In genomic region chr1:9558946-9559545, GRCh38 we compare ENCODE assay signal across 17 cellular contexts. TPM values are rescaled to one million over a fixed set of nuclear protein-coding genes. Genes with fewer than 3 reads are reported as not detected.
DNase-seq lines count a peak whose midpoint lies in the region; ATAC-seq and TF ChIP-seq lines count a peak whose summit lies in the region.
"Had no signal": no experiment of that assay in that cellular context is flagged by ENCODE, and none has a peak within 500 bp of the region (broad histone marks: within the 10 kb centered on the region; RNA-seq: fewer than 3 reads in every experiment).

No MANE protein-coding gene starts in this region.

- H3K9me3 ChIP-seq in CD8-positive, alpha-beta T cell (ENCODE audit: low read length): no peaks in the 10 kb centered on the region
- H3K9me3 ChIP-seq in vagina: no peaks in the 10 kb centered on the region

- ATAC-seq in CD8-positive, alpha-beta T cell: no peak
- no peak for ATAC-seq in activated naive CD8-positive, alpha-beta T cell treated with anti-CD3 and anti-CD28 coated beads, Interleukin-2, amount 10 ng/mL, durations not matched to agents 7 days and 5 days (ENCODE audit: low read depth)
- no peak for ATAC-seq in GM18870 (IDR thresholded peaks at IDR 0.05; ENCODE audit: unreplicated experiment)
- ATAC-seq: left lobe of liver had no signal

- no peak for TF ChIP-seq POLR2A in vagina (IDR thresholded peaks at IDR 0.05)

- POLR2A ChIA-PET in CD8-positive, alpha-beta T cell (lab: Charles Lee): interaction anchor here (0.7 to 1.5 kb wide), 3 partner anchors 18 to 96 kb away, joined by 3 read pairs; no protein-coding TSS in a partner anchor
- POLR2A ChIA-PET in activated naive CD8-positive, alpha-beta T cell treated with anti-CD3 and anti-CD28 coated beads, Interleukin-2, amount 10 ng/mL, durations not matched to agents 7 days and 5 days (lab: Charles Lee): no interaction called here

- no peak for TF ChIP-seq CTCF in CD8-positive, alpha-beta T cell (IDR thresholded peaks at IDR 0.05)
- TF ChIP-seq CTCF in osteocyte (IDR thresholded peaks at IDR 0.05) (no peak), vagina (IDR thresholded peaks at IDR 0.05) (no peak)

- H3K27ac ChIP-seq in CD8-positive, alpha-beta T cell (ENCODE audit: low read depth, low read length): peak overlapping the region; percentile 25
- no peak overlapping the region for H3K27ac ChIP-seq in vagina

- CTCF ChIA-PET in CD8-positive, alpha-beta T cell (lab: Charles Lee): interaction anchor here (0.7 to 1.5 kb wide), 4 partner anchors 13 to 67 kb away, joined by 3 to 6 read pairs (median 3); no protein-coding TSS in a partner anchor

- DNase-seq in NCI-H2227 treated with DMSO at 0.1 percent for 48 hours (lab: John Stamatoyannopoulos, UW): peak; percentile 28
- DNase-seq in NCI-H2227 (lab: John Stamatoyannopoulos, UW; ENCODE audit: unreplicated experiment): no peak
- no peak for DNase-seq in CD8-positive, alpha-beta T cell
- DNase-seq in activated naive CD8-positive, alpha-beta T cell treated with anti-CD3 and anti-CD28 coated beads, Interleukin-2, amount 10 ng/mL, durations not matched to agents 7 days and 5 days: no peak
- DNase-seq in osteocyte (ENCODE audit: extremely low spot score, unreplicated experiment): no peak
- DNase-seq in vagina (ENCODE audit: extremely low spot score in 2 of 2): no peak
- DNase-seq in activated gamma-delta T cell (lab: John Stamatoyannopoulos, UW): no peak
- DNase-seq: activated CD4-positive, alpha-beta T cell treated with anti-CD3 and anti-CD28 coated beads for 1 hour; activated naive CD4-positive, alpha-beta T cell; C1 segment of cervical spinal cord; Kasumi-1; NCI-H1105; NCI-H748 treated with DMSO at 0.1 percent for 48 hours; small intestine; stimulated activated CD4-positive, alpha-beta T cell treated with anti-CD3 and anti-CD28 coated beads, Interleukin-4, amount 100 ng/mL, for 1 hour had no signal

- H3K36me3 ChIP-seq in CD8-positive, alpha-beta T cell (ENCODE audit: insufficient read depth, low read length): peaks cover 14% of the 10 kb centered on the region
- no peaks in the 10 kb centered on the region for H3K36me3 ChIP-seq in vagina

- H3K27me3 ChIP-seq in CD8-positive, alpha-beta T cell (ENCODE audit: insufficient read depth, low read length): no peaks in the 10 kb centered on the region
- H3K27me3 ChIP-seq in vagina: no peaks in the 10 kb centered on the region

- peak overlapping the region; percentile 27 for H3K4me3 Mint-ChIP-seq in CD8-positive, alpha-beta T cell
- H3K4me3 Mint-ChIP-seq in activated naive CD8-positive, alpha-beta T cell treated with anti-CD3 and anti-CD28 coated beads, Interleukin-2, amount 10 ng/mL, durations not matched to agents 7 days and 5 days: peak overlapping the region; percentile 38
- no peak overlapping the region for H3K4me3 Mint-ChIP-seq in osteocyte (ENCODE audit: unreplicated experiment)

- H3K9me3 Mint-ChIP-seq in CD8-positive, alpha-beta T cell: no peaks in the 10 kb centered on the region
- no peaks in the 10 kb centered on the region for H3K9me3 Mint-ChIP-seq in activated naive CD8-positive, alpha-beta T cell treated with anti-CD3 and anti-CD28 coated beads, Interleukin-2, amount 10 ng/mL, durations not matched to agents 7 days and 5 days
- no peaks in the 10 kb centered on the region for H3K9me3 Mint-ChIP-seq in osteocyte (ENCODE audit: unreplicated experiment)

- peaks cover 29% of the 10 kb centered on the region for H3K36me3 Mint-ChIP-seq in CD8-positive, alpha-beta T cell
- H3K36me3 Mint-ChIP-seq in activated naive CD8-positive, alpha-beta T cell treated with anti-CD3 and anti-CD28 coated beads, Interleukin-2, amount 10 ng/mL, durations not matched to agents 7 days and 5 days: peaks cover 29% of the 10 kb centered on the region
- peaks cover 25% of the 10 kb centered on the region for H3K36me3 Mint-ChIP-seq in osteocyte (ENCODE audit: unreplicated experiment)

- H3K27ac Mint-ChIP-seq in CD8-positive, alpha-beta T cell: peak overlapping the region; percentile 94
- peak overlapping the region; percentile 67 for H3K27ac Mint-ChIP-seq in activated naive CD8-positive, alpha-beta T cell treated with anti-CD3 and anti-CD28 coated beads, Interleukin-2, amount 10 ng/mL, durations not matched to agents 7 days and 5 days
- peak overlapping the region; percentile 20 for H3K27ac Mint-ChIP-seq in osteocyte (ENCODE audit: unreplicated experiment)

- intact Hi-C loops in CD8-positive, alpha-beta T cell (cut with DNase I, micrococcal nuclease): loop anchor here in 1 of 2 experiments (5.0 kb wide), 1 partner anchor 62 kb away; no protein-coding TSS in a partner anchor
- intact Hi-C loops in vagina (cut with DNase I): no loop called here

- no peak overlapping the region for H3K4me3 ChIP-seq in CD8-positive, alpha-beta T cell (ENCODE audit: low read depth, low read length)
- no peak overlapping the region for H3K4me3 ChIP-seq in vagina

- H3K27me3 Mint-ChIP-seq in CD8-positive, alpha-beta T cell (ENCODE audit: low read depth): no peaks in the 10 kb centered on the region
- no peaks in the 10 kb centered on the region for H3K27me3 Mint-ChIP-seq in activated naive CD8-positive, alpha-beta T cell treated with anti-CD3 and anti-CD28 coated beads, Interleukin-2, amount 10 ng/mL, durations not matched to agents 7 days and 5 days
- no peaks in the 10 kb centered on the region for H3K27me3 Mint-ChIP-seq in osteocyte (ENCODE audit: unreplicated experiment)

- peaks cover 34% of the 10 kb centered on the region for H3K4me1 ChIP-seq in CD8-positive, alpha-beta T cell (ENCODE audit: insufficient read depth, low read length)
- H3K4me1 ChIP-seq in vagina: peaks cover 24% of the 10 kb centered on the region

- H3K4me1 Mint-ChIP-seq in CD8-positive, alpha-beta T cell (ENCODE audit: low read depth): peaks cover 36% of the 10 kb centered on the region
- peaks cover 19% of the 10 kb centered on the region for H3K4me1 Mint-ChIP-seq in activated naive CD8-positive, alpha-beta T cell treated with anti-CD3 and anti-CD28 coated beads, Interleukin-2, amount 10 ng/mL, durations not matched to agents 7 days and 5 days
- H3K4me1 Mint-ChIP-seq in osteocyte (ENCODE audit: unreplicated experiment): peaks cover 21% of the 10 kb centered on the region

RNA-seq across cellular contexts. Expression of gene SLC25A33, which starts 19.8 kb away (rescaled TPM):
- 10 to 100 TPM; 10.1 to 11.2 TPM for total RNA-seq in CD8-positive, alpha-beta T cell
- 1 to 10 TPM; 3.3 to 3.9 TPM for total RNA-seq in activated naive CD8-positive, alpha-beta T cell treated with anti-CD3 and anti-CD28 coated beads, Interleukin-2, amount 10 ng/mL, durations not matched to agents 7 days and 5 days
- 6.9 and 7.0 TPM in 2 replicates for total RNA-seq in osteocyte
- total RNA-seq in vagina: 6.4 TPM

RNA-seq across cellular contexts. Expression of gene TMEM201, which starts 29.7 kb away (rescaled TPM):
- total RNA-seq in CD8-positive, alpha-beta T cell: 10 to 100 TPM; 10.7 to 11.5 TPM
- total RNA-seq in activated naive CD8-positive, alpha-beta T cell treated with anti-CD3 and anti-CD28 coated beads, Interleukin-2, amount 10 ng/mL, durations not matched to agents 7 days and 5 days: 10 to 100 TPM; 16.1 TPM
- total RNA-seq in osteocyte: 17.3 and 17.9 TPM in 2 replicates
- total RNA-seq in vagina: 12.0 TPM

Comparison
In these comparisons a context has a peak if more than half of its experiments do, and no peak if none do; other contexts are left out.
1. H3K27ac Mint-ChIP-seq: peak in every context shown above with its lines; median percentile 94 in CD8-positive, alpha-beta T cell; 67 in activated naive CD8-positive, alpha-beta T cell treated with anti-CD3 and anti-CD28 coated beads, Interleukin-2, amount 10 ng/mL, durations not matched to agents 7 days and 5 days; 20 in osteocyte.